Comparison of ENCODE assay signal across 8 cellular contexts in the genomic region with DNA sequence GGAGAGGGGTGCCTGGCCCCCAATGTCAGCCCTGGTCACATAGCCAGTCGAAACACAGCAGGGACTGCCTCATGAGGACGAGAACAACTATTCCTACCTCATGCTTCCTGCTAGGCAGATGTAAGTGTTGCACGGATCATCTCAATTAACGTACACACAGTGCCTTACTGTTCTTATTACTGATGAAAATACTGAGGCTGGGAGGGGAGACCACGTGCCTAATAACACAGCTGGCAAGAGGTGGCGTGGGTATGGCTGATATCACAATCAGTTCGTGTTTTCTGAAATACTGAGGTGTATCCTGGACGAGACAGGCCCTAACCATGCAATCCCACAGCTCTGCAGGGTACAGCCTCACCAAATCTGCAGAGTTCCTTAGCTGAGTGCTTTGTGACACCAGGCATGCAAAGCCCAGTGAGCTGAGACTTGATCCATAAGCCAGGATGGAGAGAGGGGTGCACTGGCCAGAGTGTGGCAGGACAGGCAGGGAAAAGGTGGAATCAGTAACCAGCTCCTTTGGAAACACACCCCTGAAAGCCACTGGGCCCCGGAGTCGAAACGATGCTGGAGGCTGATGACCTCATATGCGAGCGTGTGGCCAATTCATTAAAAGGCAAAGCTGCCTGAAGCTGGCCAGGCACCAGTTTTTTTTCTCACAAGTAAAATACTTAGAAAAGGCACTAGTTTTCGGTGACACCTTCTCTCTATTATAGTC.
A peak's percentile ranks its signal among the peaks of the same experiment; 100 is the strongest.
DNase-seq lines count a peak whose midpoint lies in the region; TF ChIP-seq lines count a peak whose summit lies in the region.

No MANE protein-coding gene starts in this region.

- H3K9ac ChIP-seq in endodermal cell (ENCODE audit: extremely low read depth, low read length, poor library complexity, severe bottlenecking), result peak overlapping the region; percentile 45

- H3K27ac ChIP-seq in ACC112 (ENCODE audit: low read depth, low read length) (peak overlapping the region; percentile 64), endodermal cell (ENCODE audit: low read depth, low read length) (peak overlapping the region; percentile 89)

- H2AFZ ChIP-seq in ACC112 (ENCODE audit: low read length, unreplicated experiment), result no peak overlapping the region

- H3K79me2 ChIP-seq in ACC112 (ENCODE audit: control insufficient read depth, insufficient read depth, low read length, unreplicated experiment), result no peaks in the 10 kb centered on the region

- H3K36me3 Mint-ChIP-seq in endodermal cell (ENCODE audit: low read depth), result peaks cover 36% of the 10 kb centered on the region
- peaks cover 10% of the 10 kb centered on the region for H3K36me3 Mint-ChIP-seq in mesothelial cell of epicardium

- H3K36me3 ChIP-seq in ACC112 (ENCODE audit: insufficient read depth, low read length) (no peaks in the 10 kb centered on the region), endodermal cell (ENCODE audit: control insufficient read depth, insufficient read depth, low read length) (peaks cover 1% of the 10 kb centered on the region)

- in situ Hi-C loops in KBM-7 (cut with MboI; ENCODE audit: low pct_unique_long_range_greater_than_20kb, low sequenced_read_pairs), result no loop called here

- DNase-seq in NCI-H446 treated with DMSO at 0.1 percent for 48 hours (lab: John Stamatoyannopoulos, UW) (peak; percentile 58), endodermal cell (peak; percentile 60), mesothelial cell of epicardium (ENCODE audit: low spot score in 2 of 2, unreplicated experiment in 2 of 2) (no peak), SKM-1 (lab: John Stamatoyannopoulos, UW; ENCODE audit: unreplicated experiment) (no peak), NCI-H1930 (lab: John Stamatoyannopoulos, UW) (no peak), KBM-7 (no peak)
- DNase-seq in NK-92 treated with Interleukin-12 subunit alpha and Interleukin-12 subunit beta, amount 100 ng/mL, for 24 hours (lab: John Stamatoyannopoulos, UW), result no peak

- H3K4me1 Mint-ChIP-seq in endodermal cell, result peaks cover 29% of the 10 kb centered on the region
- peaks cover 45% of the 10 kb centered on the region for H3K4me1 Mint-ChIP-seq in mesothelial cell of epicardium

- H3K9me3 Mint-ChIP-seq in endodermal cell (no peaks in the 10 kb centered on the region), mesothelial cell of epicardium (no peaks in the 10 kb centered on the region)

- no peaks in the 10 kb centered on the region for H3K27me3 ChIP-seq in ACC112 (ENCODE audit: insufficient read depth, low read length)
- H3K27me3 ChIP-seq in endodermal cell (ENCODE audit: control insufficient read depth, insufficient read depth, low read length, poor library complexity, severe bottlenecking), result no peaks in the 10 kb centered on the region

- no peaks in the 10 kb centered on the region for H3K9me3 ChIP-seq in endodermal cell (ENCODE audit: control insufficient read depth, low read length)

- peaks cover 27% of the 10 kb centered on the region for H3K4me1 ChIP-seq in ACC112 (ENCODE audit: control insufficient read depth, insufficient read depth, low read length, unreplicated experiment)
- peaks cover 10% of the 10 kb centered on the region for H3K4me1 ChIP-seq in endodermal cell (ENCODE audit: control insufficient read depth, insufficient read depth, low read length)

- TF ChIP-seq CTCF in endodermal cell (conservative IDR thresholded peaks at IDR 0.05), result no peak
- no peak for TF ChIP-seq CTCF in mesothelial cell of epicardium (IDR thresholded peaks at IDR 0.05; ENCODE audit: unreplicated experiment)

- H3K27ac Mint-ChIP-seq in endodermal cell (peak overlapping the region; percentile 97), mesothelial cell of epicardium (peak overlapping the region; percentile 99)

- no peak overlapping the region for H3K4me3 Mint-ChIP-seq in endodermal cell
- H3K4me3 Mint-ChIP-seq in mesothelial cell of epicardium, result no peak overlapping the region

- 73 to 83% methylated on average over 11 to 14 of the region's 14 CpGs for WGBS in endodermal cell (ENCODE audit: insufficient coverage in 1 of 2, insufficient read length in 1 of 2), 2 experiments

- H3K27me3 Mint-ChIP-seq in endodermal cell (ENCODE audit: insufficient read depth) (no peaks in the 10 kb centered on the region), mesothelial cell of epicardium (ENCODE audit: low read depth) (no peaks in the 10 kb centered on the region)

- H3K4me3 ChIP-seq in ACC112 (ENCODE audit: low read depth, low read length), result peak overlapping the region; percentile 46; the same call in 1 of the 2 replicates
- no peak overlapping the region for H3K4me3 ChIP-seq in endodermal cell (ENCODE audit: low read length)

Comparison
In these comparisons a context has a peak if more than half of its experiments do, and no peak if none do; other contexts are left out.
1. DNase-seq: peak in NCI-H446 treated with DMSO at 0.1 percent for 48 hours (single experiment) and endodermal cell (single experiment); none in mesothelial cell of epicardium (0 of 2), SKM-1 (single experiment), NK-92 treated with Interleukin-12 subunit alpha and Interleukin-12 subunit beta, amount 100 ng/mL, for 24 hours (single experiment), NCI-H1930 (0 of 2) and KBM-7 (single experiment).